Comparison of ENCODE assay signal across 10 cellular contexts in genomic region chr6:33172307-33173227, GRCh38. TPM values are rescaled to one million over a fixed set of nuclear protein-coding genes. Genes with fewer than 3 reads are reported as not detected.
DNase-seq lines count a peak whose midpoint lies in the region; ATAC-seq and TF ChIP-seq lines count a peak whose summit lies in the region.
"Had no signal": no experiment of that assay in that cellular context is flagged by ENCODE, and none has a peak within 500 bp of the region (broad histone marks: within the 10 kb centered on the region; RNA-seq: fewer than 3 reads in every experiment).

No MANE protein-coding gene starts in this region.

- no peak overlapping the region for H2AFZ ChIP-seq in HCT116 (ENCODE audit: low read depth, low read length, poor library complexity, severe bottlenecking)

- intact Hi-C loops in HCT116 (cut with micrococcal nuclease), result no loop called here
- intact Hi-C loops in adrenal gland (cut with DNase I), result no loop called here
- intact Hi-C loops in left colon (cut with DNase I, micrococcal nuclease), result no loop called here

- RAD21 ChIA-PET in HCT116 (lab: Charles Lee; ENCODE audit: low non-redundant PET in 1 of 2, low total read pairs in 2 of 2, uncharacterized antibody in 2 of 2, unreplicated experiment in 2 of 2), result no interaction called here

- H3K9me3 ChIP-seq in HCT116 (ENCODE audit: control insufficient read depth in 1 of 2, insufficient read depth in 1 of 2, low read depth in 1 of 2, low read length in 2 of 2) (no peaks in the 10 kb centered on the region), adrenal gland (replicated peaks in 1 of 3) (no peaks in the 10 kb centered on the region)

- no peak overlapping the region for H3K4me3 ChIP-seq in AG09309 (ENCODE audit: control insufficient read depth, low read depth, low read length)
- no peak overlapping the region for H3K4me3 ChIP-seq in HCT116 (replicated peaks in 1 of 2; ENCODE audit: low read depth in 1 of 2, low read length in 2 of 2)
- H3K4me3 ChIP-seq in adrenal gland, result no peak overlapping the region

- TF ChIP-seq POLR2A in HCT116 (IDR thresholded peaks at IDR 0.05; ENCODE audit: borderline replicate concordance, extremely low read depth, insufficient read depth, insufficient read length) (no peak), adrenal gland (IDR thresholded peaks at IDR 0.05) (no peak)

- ATAC-seq in HCT116 (peak; percentile 51; the same call in 1 of the 2 replicates), left colon (peak; percentile 71), GM18858 (IDR thresholded peaks at IDR 0.05; ENCODE audit: unreplicated experiment) (no peak), HG03378 (IDR thresholded peaks at IDR 0.05; ENCODE audit: unreplicated experiment) (no peak)

- H3K9ac ChIP-seq in HCT116 (ENCODE audit: low read length), result no peak overlapping the region

- CTCF ChIA-PET in HCT116 (lab: Charles Lee), result interaction anchor here (0.5 to 1.1 kb wide), 5 partner anchors 25 to 158 kb away, joined by 3 to 4 read pairs (median 3); no protein-coding TSS in a partner anchor

- 64 to 70% (median 68%) methylated on average over 8 to 12 of the region's 12 CpGs for WGBS in adrenal gland, 4 donors

- peak; percentile 82 for TF ChIP-seq CTCF in AG09309 (IDR thresholded peaks at IDR 0.05; ENCODE audit: control insufficient read depth, insufficient read depth, low read depth, low read length, missing control alignments)
- TF ChIP-seq CTCF in HCT116 (IDR thresholded peaks at IDR 0.05 in 2 of 3, conservative IDR thresholded peaks at IDR 0.05 in 1 of 3; ENCODE audit: borderline replicate concordance in 1 of 3, insufficient read depth in 1 of 3, low read depth in 2 of 3, low read length in 2 of 3), result peak; percentile 58 to 66 (median 66)
- TF ChIP-seq CTCF in adrenal gland (IDR thresholded peaks at IDR 0.05), result peak in 5 of 6 experiments; percentile 17 to 45 (median 41)

- no peak overlapping the region for H3K4me2 ChIP-seq in HCT116 (ENCODE audit: low read length)

- no peak for DNase-seq in AG09309 (ENCODE audit: low read depth)
- DNase-seq in HCT116 (ENCODE audit: low read depth, low spot score), result peak; percentile 13
- DNase-seq in adrenal gland, result no peak
- DNase-seq in left colon, result no peak
- no peak for DNase-seq in stimulated activated CD4-positive, alpha-beta T cell treated with anti-CD3 and anti-CD28 coated beads, Interleukin-2, amount 100 ng/mL, for 24 hours
- DNase-seq in globus pallidus (ENCODE audit: low spot score), result no peak
- DNase-seq: activated T-cell treated with anti-CD3 and anti-CD28 coated beads for 4 hours, retina had no signal

- no TSS peak for BruUV-seq in HCT116 (replicated peaks; lab: Mats Ljungman, UMichigan)

- H4K20me1 ChIP-seq in HCT116 (ENCODE audit: insufficient read depth), result no peaks in the 10 kb centered on the region

- no peaks in the 10 kb centered on the region for H3K27me3 ChIP-seq in HCT116 (ENCODE audit: insufficient read depth, low read length)
- no peaks in the 10 kb centered on the region for H3K27me3 ChIP-seq in adrenal gland

- no peaks in the 10 kb centered on the region for H3K9me2 ChIP-seq in HCT116 (ENCODE audit: insufficient read depth)

- H3K36me3 ChIP-seq in HCT116 (ENCODE audit: control insufficient read depth in 1 of 2, insufficient read depth in 2 of 2, low read length in 2 of 2) (no peaks in the 10 kb centered on the region), adrenal gland (replicated peaks in 1 of 2) (no peaks in the 10 kb centered on the region)

- POLR2A ChIA-PET in HCT116 (lab: Charles Lee), result interaction anchor here (0.6 kb wide), 1 partner anchor 1461 kb away, joined by 3 read pairs; no protein-coding TSS in a partner anchor

- H3K27ac ChIP-seq in HCT116 (ENCODE audit: low read depth, low read length), result no peak overlapping the region
- H3K27ac ChIP-seq in adrenal gland, result no peak overlapping the region

- H3K4me1 ChIP-seq in HCT116 (ENCODE audit: control insufficient read depth in 1 of 2, insufficient read depth in 2 of 2, low read length in 2 of 2) (no peaks in the 10 kb centered on the region), adrenal gland (replicated peaks in 1 of 2) (no peaks in the 10 kb centered on the region)

- TF ChIP-seq RAD21 in HCT116 (IDR thresholded peaks at IDR 0.05; ENCODE audit: low read depth), result no peak; the same call in none of the 2 replicates

- no peaks in the 10 kb centered on the region for H3K79me2 ChIP-seq in HCT116 (ENCODE audit: insufficient read depth, low read length)

TF ChIP-seq in HCT116, 20 proteins besides CTCF, POLR2A, EP300 and RAD21 (continues in another document):
- TF ChIP-seq SIN3A (IDR thresholded peaks at IDR 0.05; ENCODE audit: low read depth) (no peak), SP1 (IDR thresholded peaks at IDR 0.05; ENCODE audit: low read depth) (no peak), FOSL1 (IDR thresholded peaks at IDR 0.05; ENCODE audit: low read depth) (no peak), ELF1 (IDR thresholded peaks at IDR 0.05; ENCODE audit: borderline replicate concordance, low read depth) (no peak), SRF (IDR thresholded peaks at IDR 0.05; ENCODE audit: low read depth) (no peak), POLR2AphosphoS5 (IDR thresholded peaks at IDR 0.05; ENCODE audit: low read depth, low read length) (no peak), EGR1 (IDR thresholded peaks at IDR 0.05; ENCODE audit: low read depth) (no peak), EZH2 (IDR thresholded peaks at IDR 0.05) (no peak), EZH2phosphoT487 (IDR thresholded peaks at IDR 0.05; ENCODE audit: borderline replicate concordance) (no peak), MAX (IDR thresholded peaks at IDR 0.05) (no peak), YY1 (IDR thresholded peaks at IDR 0.05; ENCODE audit: extremely low read depth, insufficient replicate concordance, low read depth, low read length) (no peak), ZNF274 (IDR thresholded peaks at IDR 0.05; ENCODE audit: low read depth, low read length) (no peak), JUND (IDR thresholded peaks at IDR 0.05) (no peak), ZBTB33 (IDR thresholded peaks at IDR 0.05; ENCODE audit: extremely low read depth, insufficient replicate concordance, low read length) (no peak), TCF7L2 (IDR thresholded peaks at IDR 0.05; ENCODE audit: borderline replicate concordance, extremely low read depth, insufficient read depth, insufficient read length) (no peak)

RNA-seq across cellular contexts. Expression of gene COL11A2, which starts 19.7 kb away (rescaled TPM):
- total RNA-seq in HCT116 (2021; ENCODE audit: unreplicated experiment) (7.6 TPM), adrenal gland (1 to 10 TPM in 1 of 8 donors, under 1 TPM in 7; 0.11 to 1.9 (median 0.39) TPM), left colon (under 1 TPM; 0.45 to 0.55 TPM)
- 3.8 and 4.1 TPM in 2 replicates for polyA plus RNA-seq in HCT116 (2012)
- polyA plus RNA-seq in adrenal gland, result 1 to 10 TPM in 2 of 3 donors, under 1 TPM in 1; 0.05 to 7.2 (median 1.7) TPM

RNA-seq across cellular contexts. Expression of gene RXRB, which starts 27.9 kb away (rescaled TPM):
- total RNA-seq in HCT116 (2021; ENCODE audit: unreplicated experiment) (49.9 TPM), adrenal gland (10 to 100 TPM; 15.8 to 63.8 (median 33.2) TPM), left colon (10 to 100 TPM; 34.4 to 37.0 TPM)
- 49.3 and 59.8 TPM in 2 replicates for polyA plus RNA-seq in HCT116 (2012)
- polyA plus RNA-seq in adrenal gland, result 10 to 100 TPM; 24.0 to 75.9 (median 64.2) TPM

RNA-seq across cellular contexts. Expression of gene SLC39A7, which starts 28.1 kb away (rescaled TPM):
- 130 TPM for total RNA-seq in HCT116 (2021; ENCODE audit: unreplicated experiment)
- polyA plus RNA-seq in HCT116 (2012), result 124 and 179 TPM in 2 replicates
- 100 to 1,000 TPM in 6 of 8 donors, 10 to 100 TPM in 2; 91.6 to 239 (median 124) TPM for total RNA-seq in adrenal gland
- polyA plus RNA-seq in adrenal gland, result 100 to 1,000 TPM in 1 of 3 donors, 10 to 100 TPM in 2; 44.4 to 200 (median 53.3) TPM
- 100 to 1,000 TPM; 128 to 203 TPM for total RNA-seq in left colon

RNA-seq across cellular contexts. Expression of gene HSD17B8, which starts 31.9 kb away (rescaled TPM):
- total RNA-seq in HCT116 (2021; ENCODE audit: unreplicated experiment) (22.0 TPM), adrenal gland (10 to 100 TPM; 13.4 to 96.3 (median 43.7) TPM), left colon (10 to 100 TPM; 22.4 to 23.7 TPM)
- polyA plus RNA-seq in HCT116 (2012), result 29.2 and 33.9 TPM in 2 replicates
- polyA plus RNA-seq in adrenal gland, result 10 to 100 TPM; 18.9 to 24.7 (median 22.8) TPM

RNA-seq across cellular contexts. Expression of gene RING1, which starts 35.7 kb away (rescaled TPM):
- total RNA-seq in HCT116 (2021; ENCODE audit: unreplicated experiment), result 45.9 TPM
- polyA plus RNA-seq in HCT116 (2012), result 57.0 and 57.1 TPM in 2 replicates
- 10 to 100 TPM in 7 of 8 donors, 1 to 10 TPM in 1; 8.5 to 52.2 (median 31.3) TPM for total RNA-seq in adrenal gland
- polyA plus RNA-seq in adrenal gland, result 100 to 1,000 TPM in 1 of 3 donors, 10 to 100 TPM in 2; 29.9 to 107 (median 84.5) TPM
- 10 to 100 TPM; 27.4 to 29.7 TPM for total RNA-seq in left colon

Comparison
In these comparisons a context has a peak if more than half of its experiments do, and no peak if none do; other contexts are left out.
1. ATAC-seq: peak in HCT116 (single experiment) and left colon (single experiment); none in GM18858 (single experiment) and HG03378 (single experiment).
2. Peak in every context shown above with its lines, with median percentiles within 50 percentile points of each other: CTCF ChIP-seq.